Comparison of ENCODE assay signal across 20 cellular contexts in the genomic region with DNA sequence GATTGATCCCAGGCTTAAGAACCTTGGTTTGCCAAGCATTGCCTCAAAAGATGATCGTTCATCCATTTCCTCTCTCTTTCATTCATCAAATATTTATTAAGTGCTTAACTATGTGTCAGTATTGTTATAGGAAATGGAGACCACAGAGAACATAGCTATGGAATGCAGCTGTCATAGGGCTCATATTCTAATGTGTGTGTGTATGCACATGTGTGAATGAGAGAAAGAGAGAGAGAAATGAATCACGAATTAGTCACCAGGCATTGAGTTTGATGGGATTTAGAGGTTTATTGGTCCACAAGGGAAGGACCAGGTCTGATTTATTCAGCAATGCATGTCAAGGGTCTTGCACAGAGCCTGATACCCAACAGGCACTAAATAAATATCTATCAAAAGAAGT.
A peak's percentile ranks its signal among the peaks of the same experiment; 100 is the strongest.
DNase-seq lines count a peak whose midpoint lies in the region; ATAC-seq, FAIRE-seq and TF ChIP-seq lines count a peak whose summit lies in the region.
"Had no signal": no experiment of that assay in that cellular context is flagged by ENCODE, and none has a peak within 500 bp of the region (broad histone marks: within the 10 kb centered on the region; RNA-seq: fewer than 3 reads in every experiment).

No MANE protein-coding gene starts in this region.

- no peaks in the 10 kb centered on the region for H3K36me3 ChIP-seq in bronchial epithelial cell (ENCODE audit: control insufficient read depth, insufficient read depth, low read length)
- H3K36me3 ChIP-seq: cardiac muscle cell, spleen had no signal

- no peak for FAIRE-seq in bronchial epithelial cell (lab: Jason Lieb, UNC)
- FAIRE-seq: kidney had no signal

- intact Hi-C loops in head of caudate nucleus (cut with DNase I) = no loop called here

- DNase-seq in EL (peak; percentile 55), NCI-H226 (peak; percentile 33), bronchial epithelial cell (ENCODE audit: low read depth) (peak; percentile 77), myocyte (ENCODE audit: low read depth) (peak; percentile 4), left lobe of liver (ENCODE audit: low spot score) (no peak), head of caudate nucleus (no peak), activated T-cell treated with anti-CD3 and anti-CD28 coated beads for 4 hours (no peak)
- DNase-seq: activated CD4-positive, CD25-positive, alpha-beta regulatory T cell; activated CD8-positive, alpha-beta memory T cell treated with anti-CD3 and anti-CD28 coated beads for 24 hours; GOT3; IMR-90; kidney; MV-4-11; NCI-H2081; NCI-H524; psoas muscle; spleen had no signal

- TF ChIP-seq CTCF in bronchial epithelial cell (IDR thresholded peaks at IDR 0.05; ENCODE audit: insufficient read depth, low read length, severe bottlenecking) = no peak

- H3K4me3 ChIP-seq in bronchial epithelial cell (ENCODE audit: low read depth, low read length) = no peak overlapping the region
- H3K4me3 ChIP-seq: cardiac muscle cell, hepatocyte, psoas muscle, spleen had no signal

- ATAC-seq in left lobe of liver (no peak), GM19463 (IDR thresholded peaks at IDR 0.05; ENCODE audit: unreplicated experiment) (no peak)
- ATAC-seq: psoas muscle had no signal

- no peaks in the 10 kb centered on the region for H3K27me3 ChIP-seq in bronchial epithelial cell (ENCODE audit: control insufficient read depth, insufficient read depth, low read length)
- H3K27me3 ChIP-seq: cardiac muscle cell, hepatocyte had no signal

Comparison
In these comparisons a context has a peak if more than half of its experiments do, and no peak if none do; other contexts are left out.
1. DNase-seq: peak in EL (single experiment), NCI-H226 (single experiment), bronchial epithelial cell (single experiment) and myocyte (single experiment); none in left lobe of liver (single experiment), head of caudate nucleus (0 of 42) and activated T-cell treated with anti-CD3 and anti-CD28 coated beads for 4 hours (single experiment).